In the genomic region with DNA sequence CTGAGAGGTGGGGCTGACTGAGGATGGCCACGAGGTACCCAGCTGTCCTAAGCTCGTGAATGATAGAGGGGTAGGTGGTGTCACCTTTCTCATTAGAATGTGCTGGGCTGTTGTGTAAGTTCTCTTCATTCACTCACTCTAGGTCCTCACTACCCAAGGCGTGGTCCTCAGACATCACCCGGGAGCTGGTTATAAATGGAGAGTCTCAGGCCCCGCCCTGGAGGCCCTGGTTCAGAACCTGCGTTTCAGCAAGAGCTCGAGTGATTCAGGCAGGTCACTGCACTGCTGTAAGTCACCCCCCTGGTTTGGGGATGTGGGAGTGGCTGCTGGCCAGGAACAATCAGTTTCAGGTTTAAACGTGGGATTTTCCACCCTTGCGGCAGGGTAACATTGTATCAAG, we compare ENCODE assay signal across 1 cellular context.
TF ChIP-seq lines count a peak whose summit lies in the region.

No MANE protein-coding gene starts in this region.

TF ChIP-seq in H1, 55 proteins besides CTCF, POLR2A, EP300 and RAD21:
- TF ChIP-seq HDAC2 (IDR thresholded peaks at IDR 0.05; ENCODE audit: borderline replicate concordance in 1 of 2, low read depth in 2 of 2, low read length in 2 of 2) (no peak), EGR1 (IDR thresholded peaks at IDR 0.05; ENCODE audit: borderline replicate concordance, low read depth, low read length) (no peak), TAF1 (IDR thresholded peaks at IDR 0.05; ENCODE audit: low read depth, low read length) (no peak), NRF1 (IDR thresholded peaks at IDR 0.05; ENCODE audit: low read depth, low read length) (no peak), SUZ12 (IDR thresholded peaks at IDR 0.05; ENCODE audit: low read length) (no peak), SP1 (IDR thresholded peaks at IDR 0.05; ENCODE audit: low read depth, low read length) (no peak), JUN (IDR thresholded peaks at IDR 0.05; ENCODE audit: low read depth, low read length) (no peak), CHD2 (IDR thresholded peaks at IDR 0.05; ENCODE audit: low read length) (no peak), RBBP5 (IDR thresholded peaks at IDR 0.05; ENCODE audit: borderline replicate concordance, low read depth, low read length) (no peak), POLR2AphosphoS5 (IDR thresholded peaks at IDR 0.05; ENCODE audit: low read depth, low read length) (no peak), CEBPB (IDR thresholded peaks at IDR 0.05; ENCODE audit: low read depth, low read length) (no peak)
- TF ChIP-seq, protein P1, sequence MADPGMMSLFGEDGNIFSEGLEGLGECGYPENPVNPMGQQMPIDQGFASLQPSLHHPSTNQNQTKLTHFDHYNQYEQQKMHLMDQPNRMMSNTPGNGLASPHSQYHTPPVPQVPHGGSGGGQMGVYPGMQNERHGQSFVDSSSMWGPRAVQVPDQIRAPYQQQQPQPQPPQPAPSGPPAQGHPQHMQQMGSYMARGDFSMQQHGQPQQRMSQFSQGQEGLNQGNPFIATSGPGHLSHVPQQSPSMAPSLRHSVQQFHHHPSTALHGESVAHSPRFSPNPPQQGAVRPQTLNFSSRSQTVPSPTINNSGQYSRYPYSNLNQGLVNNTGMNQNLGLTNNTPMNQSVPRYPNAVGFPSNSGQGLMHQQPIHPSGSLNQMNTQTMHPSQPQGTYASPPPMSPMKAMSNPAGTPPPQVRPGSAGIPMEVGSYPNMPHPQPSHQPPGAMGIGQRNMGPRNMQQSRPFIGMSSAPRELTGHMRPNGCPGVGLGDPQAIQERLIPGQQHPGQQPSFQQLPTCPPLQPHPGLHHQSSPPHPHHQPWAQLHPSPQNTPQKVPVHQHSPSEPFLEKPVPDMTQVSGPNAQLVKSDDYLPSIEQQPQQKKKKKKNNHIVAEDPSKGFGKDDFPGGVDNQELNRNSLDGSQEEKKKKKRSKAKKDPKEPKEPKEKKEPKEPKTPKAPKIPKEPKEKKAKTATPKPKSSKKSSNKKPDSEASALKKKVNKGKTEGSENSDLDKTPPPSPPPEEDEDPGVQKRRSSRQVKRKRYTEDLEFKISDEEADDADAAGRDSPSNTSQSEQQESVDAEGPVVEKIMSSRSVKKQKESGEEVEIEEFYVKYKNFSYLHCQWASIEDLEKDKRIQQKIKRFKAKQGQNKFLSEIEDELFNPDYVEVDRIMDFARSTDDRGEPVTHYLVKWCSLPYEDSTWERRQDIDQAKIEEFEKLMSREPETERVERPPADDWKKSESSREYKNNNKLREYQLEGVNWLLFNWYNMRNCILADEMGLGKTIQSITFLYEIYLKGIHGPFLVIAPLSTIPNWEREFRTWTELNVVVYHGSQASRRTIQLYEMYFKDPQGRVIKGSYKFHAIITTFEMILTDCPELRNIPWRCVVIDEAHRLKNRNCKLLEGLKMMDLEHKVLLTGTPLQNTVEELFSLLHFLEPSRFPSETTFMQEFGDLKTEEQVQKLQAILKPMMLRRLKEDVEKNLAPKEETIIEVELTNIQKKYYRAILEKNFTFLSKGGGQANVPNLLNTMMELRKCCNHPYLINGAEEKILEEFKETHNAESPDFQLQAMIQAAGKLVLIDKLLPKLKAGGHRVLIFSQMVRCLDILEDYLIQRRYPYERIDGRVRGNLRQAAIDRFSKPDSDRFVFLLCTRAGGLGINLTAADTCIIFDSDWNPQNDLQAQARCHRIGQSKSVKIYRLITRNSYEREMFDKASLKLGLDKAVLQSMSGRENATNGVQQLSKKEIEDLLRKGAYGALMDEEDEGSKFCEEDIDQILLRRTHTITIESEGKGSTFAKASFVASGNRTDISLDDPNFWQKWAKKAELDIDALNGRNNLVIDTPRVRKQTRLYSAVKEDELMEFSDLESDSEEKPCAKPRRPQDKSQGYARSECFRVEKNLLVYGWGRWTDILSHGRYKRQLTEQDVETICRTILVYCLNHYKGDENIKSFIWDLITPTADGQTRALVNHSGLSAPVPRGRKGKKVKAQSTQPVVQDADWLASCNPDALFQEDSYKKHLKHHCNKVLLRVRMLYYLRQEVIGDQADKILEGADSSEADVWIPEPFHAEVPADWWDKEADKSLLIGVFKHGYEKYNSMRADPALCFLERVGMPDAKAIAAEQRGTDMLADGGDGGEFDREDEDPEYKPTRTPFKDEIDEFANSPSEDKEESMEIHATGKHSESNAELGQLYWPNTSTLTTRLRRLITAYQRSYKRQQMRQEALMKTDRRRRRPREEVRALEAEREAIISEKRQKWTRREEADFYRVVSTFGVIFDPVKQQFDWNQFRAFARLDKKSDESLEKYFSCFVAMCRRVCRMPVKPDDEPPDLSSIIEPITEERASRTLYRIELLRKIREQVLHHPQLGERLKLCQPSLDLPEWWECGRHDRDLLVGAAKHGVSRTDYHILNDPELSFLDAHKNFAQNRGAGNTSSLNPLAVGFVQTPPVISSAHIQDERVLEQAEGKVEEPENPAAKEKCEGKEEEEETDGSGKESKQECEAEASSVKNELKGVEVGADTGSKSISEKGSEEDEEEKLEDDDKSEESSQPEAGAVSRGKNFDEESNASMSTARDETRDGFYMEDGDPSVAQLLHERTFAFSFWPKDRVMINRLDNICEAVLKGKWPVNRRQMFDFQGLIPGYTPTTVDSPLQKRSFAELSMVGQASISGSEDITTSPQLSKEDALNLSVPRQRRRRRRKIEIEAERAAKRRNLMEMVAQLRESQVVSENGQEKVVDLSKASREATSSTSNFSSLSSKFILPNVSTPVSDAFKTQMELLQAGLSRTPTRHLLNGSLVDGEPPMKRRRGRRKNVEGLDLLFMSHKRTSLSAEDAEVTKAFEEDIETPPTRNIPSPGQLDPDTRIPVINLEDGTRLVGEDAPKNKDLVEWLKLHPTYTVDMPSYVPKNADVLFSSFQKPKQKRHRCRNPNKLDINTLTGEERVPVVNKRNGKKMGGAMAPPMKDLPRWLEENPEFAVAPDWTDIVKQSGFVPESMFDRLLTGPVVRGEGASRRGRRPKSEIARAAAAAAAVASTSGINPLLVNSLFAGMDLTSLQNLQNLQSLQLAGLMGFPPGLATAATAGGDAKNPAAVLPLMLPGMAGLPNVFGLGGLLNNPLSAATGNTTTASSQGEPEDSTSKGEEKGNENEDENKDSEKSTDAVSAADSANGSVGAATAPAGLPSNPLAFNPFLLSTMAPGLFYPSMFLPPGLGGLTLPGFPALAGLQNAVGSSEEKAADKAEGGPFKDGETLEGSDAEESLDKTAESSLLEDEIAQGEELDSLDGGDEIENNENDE (IDR thresholded peaks at IDR 0.05; ENCODE audit: insufficient replicate concordance, low read length), result no peak
- TF ChIP-seq, protein P2, sequence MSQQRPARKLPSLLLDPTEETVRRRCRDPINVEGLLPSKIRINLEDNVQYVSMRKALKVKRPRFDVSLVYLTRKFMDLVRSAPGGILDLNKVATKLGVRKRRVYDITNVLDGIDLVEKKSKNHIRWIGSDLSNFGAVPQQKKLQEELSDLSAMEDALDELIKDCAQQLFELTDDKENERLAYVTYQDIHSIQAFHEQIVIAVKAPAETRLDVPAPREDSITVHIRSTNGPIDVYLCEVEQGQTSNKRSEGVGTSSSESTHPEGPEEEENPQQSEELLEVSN (IDR thresholded peaks at IDR 0.05), result no peak
